Comparison of ENCODE assay signal across 27 cellular contexts in the genomic region with DNA sequence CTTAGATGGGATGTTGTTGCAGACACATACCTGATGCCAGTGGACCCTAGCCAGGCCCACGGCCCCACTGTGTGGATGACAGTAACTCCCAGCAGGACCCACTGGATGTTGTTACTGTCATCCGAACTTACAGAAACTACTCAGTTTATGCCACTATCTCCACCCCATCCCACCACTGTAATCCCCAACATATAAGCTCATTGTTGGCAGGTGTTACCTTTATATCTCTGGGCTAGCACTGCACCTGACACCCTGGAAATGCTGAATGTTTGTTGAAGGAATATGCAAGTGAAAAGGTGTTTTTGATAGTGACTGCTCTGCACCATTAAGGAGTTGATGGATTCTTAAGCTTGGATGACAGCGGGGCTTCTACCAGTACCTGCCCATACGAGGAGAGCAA.
"Had no signal": no experiment of that assay in that cellular context is flagged by ENCODE, and none has a peak within 500 bp of the region (broad histone marks: within the 10 kb centered on the region; RNA-seq: fewer than 3 reads in every experiment).

No MANE protein-coding gene starts in this region.

- H3K4me3 Mint-ChIP-seq: stimulated activated effector memory CD8-positive, alpha-beta T cell treated with anti-CD3 and anti-CD28 coated beads, Interleukin-12 subunit alpha, Interleukin-12 subunit beta, amount 100 ng/mL, for 72 hours; stimulated activated memory B cell treated with anti-CD40 and anti-IgM and Interleukin-4, amounts not matched to agents 10 μg/mL and 1 μg/mL and 100 μg/mL, for 72 hours; stimulated activated naive B cell treated with anti-CD40 and anti-IgM and Interleukin-4, amounts not matched to agents 10 μg/mL and 1 μg/mL and 100 μg/mL, for 72 hours; stimulated activated naive CD8-positive, alpha-beta T cell treated with anti-CD3 and anti-CD28 coated beads, Interleukin-15, amount 100 ng/mL, for 72 hours; stimulated activated naive CD8-positive, alpha-beta T cell treated with anti-CD3 and anti-CD28 coated beads, Interleukin-15, Interleukin-2, amounts not matched to agents 100 ng/mL and 50 ng/mL, for 24 hours; type B pancreatic cell had no signal

- ATAC-seq: stimulated activated effector memory CD8-positive, alpha-beta T cell treated with anti-CD3 and anti-CD28 coated beads, Interleukin-12 subunit alpha, Interleukin-12 subunit beta, amount 100 ng/mL, for 72 hours; stimulated activated memory B cell treated with anti-CD40 and anti-IgM and Interleukin-4, amounts not matched to agents 10 μg/mL and 1 μg/mL and 100 μg/mL, for 72 hours; stimulated activated naive B cell treated with anti-CD40 and anti-IgM and Interleukin-4, amounts not matched to agents 10 μg/mL and 1 μg/mL and 100 μg/mL, for 72 hours; stimulated activated naive CD8-positive, alpha-beta T cell treated with anti-CD3 and anti-CD28 coated beads, Interleukin-15, amount 100 ng/mL, for 72 hours; stimulated activated naive CD8-positive, alpha-beta T cell treated with anti-CD3 and anti-CD28 coated beads, Interleukin-15, Interleukin-2, amounts not matched to agents 100 U/mL and 50 U/mL, for 24 hours; upper lobe of right lung had no signal

- H3K27me3 Mint-ChIP-seq: stimulated activated naive CD8-positive, alpha-beta T cell treated with anti-CD3 and anti-CD28 coated beads, Interleukin-15, amount 100 ng/mL, for 72 hours; type B pancreatic cell had no signal

- H3K4me1 ChIP-seq: stomach, suprapubic skin, testis, thyroid gland, tibial artery, tibial nerve, transverse colon, upper lobe of left lung, upper lobe of right lung, uterus had no signal

- H3K27me3 ChIP-seq: stomach, testis, thyroid gland, tibial nerve, transverse colon, upper lobe of left lung, upper lobe of right lung, uterus had no signal

- H3K27ac ChIP-seq: stomach, suprapubic skin, testis, thoracic aorta, thyroid gland, tibial artery, tibial nerve, transverse colon, upper lobe of left lung, upper lobe of right lung, uterus had no signal

- H3K4me3 ChIP-seq: stomach, suprapubic skin, testis, thoracic aorta, thyroid gland, tibial artery, tibial nerve, transverse colon, upper lobe of left lung, upper lobe of right lung, uterus had no signal

- H3K4me1 Mint-ChIP-seq: stimulated activated effector memory CD8-positive, alpha-beta T cell treated with anti-CD3 and anti-CD28 coated beads, Interleukin-12 subunit alpha, Interleukin-12 subunit beta, amount 100 ng/mL, for 72 hours; stimulated activated naive CD8-positive, alpha-beta T cell treated with anti-CD3 and anti-CD28 coated beads, Interleukin-15, amount 100 ng/mL, for 72 hours had no signal

- H3K9me3 Mint-ChIP-seq: stimulated activated effector memory CD8-positive, alpha-beta T cell treated with anti-CD3 and anti-CD28 coated beads, Interleukin-12 subunit alpha, Interleukin-12 subunit beta, amount 100 ng/mL, for 72 hours; stimulated activated memory B cell treated with anti-CD40 and anti-IgM and Interleukin-4, amounts not matched to agents 10 μg/mL and 1 μg/mL and 100 μg/mL, for 72 hours; stimulated activated naive B cell treated with anti-CD40 and anti-IgM and Interleukin-4, amounts not matched to agents 10 μg/mL and 1 μg/mL and 100 μg/mL, for 72 hours; stimulated activated naive CD8-positive, alpha-beta T cell treated with anti-CD3 and anti-CD28 coated beads, Interleukin-15, amount 100 ng/mL, for 72 hours; stimulated activated naive CD8-positive, alpha-beta T cell treated with anti-CD3 and anti-CD28 coated beads, Interleukin-15, Interleukin-2, amounts not matched to agents 100 ng/mL and 50 ng/mL, for 24 hours; type B pancreatic cell had no signal

- H3K36me3 Mint-ChIP-seq: stimulated activated effector memory CD8-positive, alpha-beta T cell treated with anti-CD3 and anti-CD28 coated beads, Interleukin-12 subunit alpha, Interleukin-12 subunit beta, amount 100 ng/mL, for 72 hours; stimulated activated memory B cell treated with anti-CD40 and anti-IgM and Interleukin-4, amounts not matched to agents 10 μg/mL and 1 μg/mL and 100 μg/mL, for 72 hours; stimulated activated naive B cell treated with anti-CD40 and anti-IgM and Interleukin-4, amounts not matched to agents 10 μg/mL and 1 μg/mL and 100 μg/mL, for 72 hours; type B pancreatic cell had no signal

- DNase-seq: stimulated activated CD4-positive, alpha-beta T cell treated with anti-CD3 and anti-CD28 coated beads, Interleukin-2, amount 100 ng/mL, for 48 hours; stimulated activated CD4-positive, alpha-beta T cell treated with anti-CD3 and anti-CD28 coated beads, Interleukin-4, amount 100 ng/mL, for 1 hour; stimulated activated CD4-positive, alpha-beta T cell treated with anti-CD3 and anti-CD28 coated beads, Interleukin-4, amount 100 ng/mL, for 24 hours; stimulated activated CD4-positive, alpha-beta T cell treated with anti-CD3 and anti-CD28 coated beads, Interleukin-4, amount 100 ng/mL, for 4 hours; stimulated activated CD8-positive, alpha-beta memory T cell treated with anti-CD3 and anti-CD28 coated beads, Interleukin-4, amount 100 ng/mL, for 48 hours; stimulated activated naive B cell treated with anti-CD40 and anti-IgM and Interleukin-4, amounts not matched to agents 10 μg/mL and 1 μg/mL and 100 μg/mL, for 72 hours; stimulated activated naive CD4-positive, alpha-beta T cell; stimulated activated naive CD4-positive, alpha-beta T cell treated with Interleukin-2 at 50 U/mL for 16 hours; stimulated activated naive CD8-positive, alpha-beta T cell treated with anti-CD3 and anti-CD28 coated beads, Interleukin-15, amount 100 ng/mL, for 72 hours; stimulated activated naive CD8-positive, alpha-beta T cell treated with anti-CD3 and anti-CD28 coated beads, Interleukin-15, Interleukin-2, amounts not matched to agents 100 U/mL and 50 U/mL, for 24 hours; stomach; substantia nigra; testis; thyroid gland; tibial artery; transverse colon; trophoblast cell; upper lobe of left lung; upper lobe of right lung; uterus had no signal

- H3K36me3 ChIP-seq: stomach, suprapubic skin, thoracic aorta, thyroid gland, tibial artery, tibial nerve, transverse colon, upper lobe of left lung, upper lobe of right lung, uterus had no signal

- H3K27ac Mint-ChIP-seq: stimulated activated effector memory CD8-positive, alpha-beta T cell treated with anti-CD3 and anti-CD28 coated beads, Interleukin-12 subunit alpha, Interleukin-12 subunit beta, amount 100 ng/mL, for 72 hours; stimulated activated memory B cell treated with anti-CD40 and anti-IgM and Interleukin-4, amounts not matched to agents 10 μg/mL and 1 μg/mL and 100 μg/mL, for 72 hours; stimulated activated naive B cell treated with anti-CD40 and anti-IgM and Interleukin-4, amounts not matched to agents 10 μg/mL and 1 μg/mL and 100 μg/mL, for 72 hours; stimulated activated naive CD8-positive, alpha-beta T cell treated with anti-CD3 and anti-CD28 coated beads, Interleukin-15, amount 100 ng/mL, for 72 hours; stimulated activated naive CD8-positive, alpha-beta T cell treated with anti-CD3 and anti-CD28 coated beads, Interleukin-15, Interleukin-2, amounts not matched to agents 100 ng/mL and 50 ng/mL, for 24 hours; type B pancreatic cell had no signal

- H3K9me3 ChIP-seq: stomach, suprapubic skin, testis, thoracic aorta, thyroid gland, tibial artery, tibial nerve, transverse colon, upper lobe of left lung, upper lobe of right lung, uterus had no signal
